Comparison of ENCODE assay signal across 8 cellular contexts in the genomic region with DNA sequence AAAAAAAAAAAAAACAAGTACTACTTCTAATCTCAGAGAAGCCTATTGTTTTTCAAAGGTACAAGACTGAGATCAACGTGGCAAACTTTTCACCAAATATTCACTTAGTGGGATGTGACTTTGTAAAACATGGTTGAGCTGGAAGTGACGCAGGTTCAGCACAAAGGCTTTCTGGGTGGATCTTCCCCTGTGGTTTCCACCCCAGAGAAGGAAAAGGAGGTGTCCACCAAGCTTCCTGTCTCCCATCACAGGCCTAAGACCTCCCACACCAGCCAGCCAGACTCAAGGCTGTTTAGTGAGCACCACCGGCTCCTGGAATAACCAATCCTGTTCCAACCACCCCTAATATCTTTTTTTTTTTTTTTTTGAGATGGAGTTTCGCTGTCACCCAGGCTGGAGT. TPM values are rescaled to one million over a fixed set of nuclear protein-coding genes. Genes with fewer than 3 reads are reported as not detected.
DNase-seq lines count a peak whose midpoint lies in the region; ATAC-seq, FAIRE-seq and TF ChIP-seq lines count a peak whose summit lies in the region.
"Had no signal": no experiment of that assay in that cellular context is flagged by ENCODE, and none has a peak within 500 bp of the region (broad histone marks: within the 10 kb centered on the region; RNA-seq: fewer than 3 reads in every experiment).

No MANE protein-coding gene starts in this region.

- H3K4me3 Mint-ChIP-seq in T-cell, result peak overlapping the region; percentile 23 to 62 (median 45)
- peak overlapping the region; percentile 32 for H3K4me3 Mint-ChIP-seq in activated naive CD4-positive, alpha-beta T cell treated with anti-CD3 and anti-CD28 coated beads for 36 hours

- CTCF ChIA-PET in T-cell (lab: Charles Lee), result interaction anchor here (0.5 to 0.7 kb wide), 8 partner anchors 9 to 779 kb away, joined by 3 to 7 read pairs (median 3); no protein-coding TSS in a partner anchor
- CTCF ChIA-PET in activated naive CD4-positive, alpha-beta T cell treated with anti-CD3 and anti-CD28 coated beads for 36 hours (lab: Charles Lee), result interaction anchor here (0.6 to 1.2 kb wide), 7 partner anchors 11 to 198 kb away, joined by 3 to 4 read pairs (median 3); no protein-coding TSS in a partner anchor

- peaks cover 9% of the 10 kb centered on the region for H3K36me3 Mint-ChIP-seq in T-cell
- H3K36me3 Mint-ChIP-seq in activated naive CD4-positive, alpha-beta T cell treated with anti-CD3 and anti-CD28 coated beads for 36 hours (ENCODE audit: low read depth), result no peaks in the 10 kb centered on the region

- H3K4me1 Mint-ChIP-seq in T-cell, result peaks cover 72 to 86% (median 83%) of the 10 kb centered on the region in 3 donors
- peaks cover 53% of the 10 kb centered on the region for H3K4me1 Mint-ChIP-seq in activated naive CD4-positive, alpha-beta T cell treated with anti-CD3 and anti-CD28 coated beads for 36 hours (ENCODE audit: low read depth)

- no peaks in the 10 kb centered on the region for H3K9me3 Mint-ChIP-seq in T-cell
- no peaks in the 10 kb centered on the region for H3K9me3 Mint-ChIP-seq in activated naive CD4-positive, alpha-beta T cell treated with anti-CD3 and anti-CD28 coated beads for 36 hours

- no peak for TF ChIP-seq EP300 in suprapubic skin (IDR thresholded peaks at IDR 0.05)

- no peak overlapping the region for H3K4me3 ChIP-seq in suprapubic skin

- no peaks in the 10 kb centered on the region for H3K9me3 ChIP-seq in suprapubic skin

- POLR2A ChIA-PET in T-cell (lab: Charles Lee), result interaction anchor here (0.6 to 0.9 kb wide), 7 partner anchors 10 to 1870 kb away, joined by 3 to 7 read pairs (median 4); no protein-coding TSS in a partner anchor

- intact Hi-C loops in activated naive CD4-positive, alpha-beta T cell treated with anti-CD3 and anti-CD28 coated beads for 36 hours (cut with micrococcal nuclease), result no loop called here

- H3K27me3 ChIP-seq in suprapubic skin, result no peaks in the 10 kb centered on the region

- 66% methylated on average over 4 of the region's 4 CpGs for WGBS in suprapubic skin

- TF ChIP-seq CTCF in suprapubic skin (IDR thresholded peaks at IDR 0.05) (no peak), GM13977 (IDR thresholded peaks at IDR 0.05; ENCODE audit: extremely low read depth, insufficient read depth, missing control alignments) (no peak)

- DNase-seq in T-cell (peak in 33 of 34 experiments; percentile 19 to 83 (median 69)), iris pigment epithelial cell (ENCODE audit: low read depth) (peak; percentile 84), suprapubic skin (ENCODE audit: low spot score in 2 of 2) (no peak), germinal center (ENCODE audit: low spot score) (no peak), GM12891 (ENCODE audit: insufficient read length, low spot score) (no peak), GM13977 (ENCODE audit: low spot score) (no peak)
- peak; percentile 76 for DNase-seq in activated naive CD4-positive, alpha-beta T cell treated with anti-CD3 and anti-CD28 coated beads for 36 hours

- H3K36me3 ChIP-seq in suprapubic skin, result no peaks in the 10 kb centered on the region

- TF ChIP-seq POLR2A in suprapubic skin (IDR thresholded peaks at IDR 0.05) (no peak), GM12891 (IDR thresholded peaks at IDR 0.05; ENCODE audit: low read depth, low read length) (no peak)

- in situ Hi-C loops in GM13977 (cut with MboI; ENCODE audit: low pct_unique_long_range_greater_than_20kb, low sequenced_read_pairs, unreplicated experiment), result no loop called here

- peak overlapping the region; percentile 63 for H3K27ac ChIP-seq in suprapubic skin
- H3K27ac ChIP-seq: VCaP had no signal

- peak; percentile 78 to 98 (median 92) for ATAC-seq in T-cell (replicated peaks in 1 of 4)

- FAIRE-seq in GM12891 (lab: Jason Lieb, UNC), result no peak

- H3K27me3 Mint-ChIP-seq in T-cell, result no peaks in the 10 kb centered on the region
- no peaks in the 10 kb centered on the region for H3K27me3 Mint-ChIP-seq in activated naive CD4-positive, alpha-beta T cell treated with anti-CD3 and anti-CD28 coated beads for 36 hours (ENCODE audit: low read depth)

- H3K27ac Mint-ChIP-seq in T-cell, result peak overlapping the region; percentile 44 to 84
- peak overlapping the region; percentile 87 for H3K27ac Mint-ChIP-seq in activated naive CD4-positive, alpha-beta T cell treated with anti-CD3 and anti-CD28 coated beads for 36 hours

- H3K4me1 ChIP-seq in suprapubic skin, result peaks cover 70% of the 10 kb centered on the region

TF ChIP-seq in GM12891, 5 proteins besides CTCF, POLR2A, EP300 and RAD21:
- TF ChIP-seq POU2F2 (IDR thresholded peaks at IDR 0.05; ENCODE audit: low read depth, low read length) (no peak), SPI1 (IDR thresholded peaks at IDR 0.05; ENCODE audit: low read depth, low read length) (no peak), POLR2AphosphoS5 (IDR thresholded peaks at IDR 0.05; ENCODE audit: low read depth, low read length) (no peak), TAF1 (IDR thresholded peaks at IDR 0.05; ENCODE audit: low read depth, low read length) (no peak), PAX5 (IDR thresholded peaks at IDR 0.05; ENCODE audit: insufficient read depth, low read length, severe bottlenecking) (no peak)
TF ChIP-seq in GM12891: peak in this region for 0.

RNA-seq across cellular contexts. Expression of a gene that starts 5.7 kb away (rescaled TPM):
- total RNA-seq in T-cell (10 to 100 TPM; 30.8 to 41.3 (median 35.8) TPM), suprapubic skin (10 to 100 TPM; 41.5 to 54.9 (median 46.0) TPM)
- total RNA-seq in activated naive CD4-positive, alpha-beta T cell treated with anti-CD3 and anti-CD28 coated beads for 36 hours, result 10 to 100 TPM; 15.0 to 15.3 TPM
- 5.5 TPM for polyA plus RNA-seq in GM12891 (2012; ENCODE audit: low read depth, missing spikeins)

RNA-seq across cellular contexts. Expression of a gene that starts 50.1 kb away (rescaled TPM):
- total RNA-seq in T-cell (100 to 1,000 TPM; 105 to 142 (median 115) TPM), suprapubic skin (100 to 1,000 TPM; 112 to 246 (median 160) TPM)
- total RNA-seq in activated naive CD4-positive, alpha-beta T cell treated with anti-CD3 and anti-CD28 coated beads for 36 hours, result 100 to 1,000 TPM; 105 to 108 TPM
- polyA plus RNA-seq in GM12891 (2012; ENCODE audit: low read depth, missing spikeins), result 37.4 TPM

Comparison
In these comparisons a context has a peak if more than half of its experiments do, and no peak if none do; other contexts are left out.
1. DNase-seq: peak in T-cell (33 of 34), activated naive CD4-positive, alpha-beta T cell treated with anti-CD3 and anti-CD28 coated beads for 36 hours (single experiment) and iris pigment epithelial cell (single experiment); none in suprapubic skin (0 of 2), germinal center (single experiment), GM12891 (single experiment) and GM13977 (single experiment).